Comparison of ENCODE assay signal across 2 cellular contexts in the genomic region with DNA sequence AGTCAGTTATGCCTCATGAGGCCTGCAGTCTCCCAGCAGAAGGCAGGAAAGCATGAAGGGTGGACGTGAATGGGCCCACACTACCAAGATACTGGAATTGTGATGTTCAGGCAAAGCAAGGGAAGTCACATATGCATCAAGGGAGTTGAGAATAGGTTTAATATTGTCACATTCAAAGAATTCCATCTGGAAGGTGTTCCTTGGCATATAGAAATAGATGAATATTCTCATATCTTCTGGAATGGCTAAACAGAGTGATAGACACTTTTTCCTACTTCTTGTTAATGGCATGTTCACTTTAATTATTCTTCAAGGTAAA.
TF ChIP-seq lines count a peak whose summit lies in the region.

No MANE protein-coding gene starts in this region.

TF ChIP-seq in GM23338, 12 proteins besides CTCF, POLR2A, EP300 and RAD21 (continues in another document):
- TF ChIP-seq ZNF331 (CRISPR knock-in tag; IDR thresholded peaks at IDR 0.05; ENCODE audit: low read depth) = no peak
- TF ChIP-seq CREB1 (CRISPR knock-in tag; IDR thresholded peaks at IDR 0.05; ENCODE audit: low read depth) = no peak
- no peak for TF ChIP-seq STAT1 (IDR thresholded peaks at IDR 0.05; ENCODE audit: unreplicated experiment)
- TF ChIP-seq POLR2AphosphoS5 (IDR thresholded peaks at IDR 0.05; ENCODE audit: low read depth) = no peak
- TF ChIP-seq, protein P1, sequence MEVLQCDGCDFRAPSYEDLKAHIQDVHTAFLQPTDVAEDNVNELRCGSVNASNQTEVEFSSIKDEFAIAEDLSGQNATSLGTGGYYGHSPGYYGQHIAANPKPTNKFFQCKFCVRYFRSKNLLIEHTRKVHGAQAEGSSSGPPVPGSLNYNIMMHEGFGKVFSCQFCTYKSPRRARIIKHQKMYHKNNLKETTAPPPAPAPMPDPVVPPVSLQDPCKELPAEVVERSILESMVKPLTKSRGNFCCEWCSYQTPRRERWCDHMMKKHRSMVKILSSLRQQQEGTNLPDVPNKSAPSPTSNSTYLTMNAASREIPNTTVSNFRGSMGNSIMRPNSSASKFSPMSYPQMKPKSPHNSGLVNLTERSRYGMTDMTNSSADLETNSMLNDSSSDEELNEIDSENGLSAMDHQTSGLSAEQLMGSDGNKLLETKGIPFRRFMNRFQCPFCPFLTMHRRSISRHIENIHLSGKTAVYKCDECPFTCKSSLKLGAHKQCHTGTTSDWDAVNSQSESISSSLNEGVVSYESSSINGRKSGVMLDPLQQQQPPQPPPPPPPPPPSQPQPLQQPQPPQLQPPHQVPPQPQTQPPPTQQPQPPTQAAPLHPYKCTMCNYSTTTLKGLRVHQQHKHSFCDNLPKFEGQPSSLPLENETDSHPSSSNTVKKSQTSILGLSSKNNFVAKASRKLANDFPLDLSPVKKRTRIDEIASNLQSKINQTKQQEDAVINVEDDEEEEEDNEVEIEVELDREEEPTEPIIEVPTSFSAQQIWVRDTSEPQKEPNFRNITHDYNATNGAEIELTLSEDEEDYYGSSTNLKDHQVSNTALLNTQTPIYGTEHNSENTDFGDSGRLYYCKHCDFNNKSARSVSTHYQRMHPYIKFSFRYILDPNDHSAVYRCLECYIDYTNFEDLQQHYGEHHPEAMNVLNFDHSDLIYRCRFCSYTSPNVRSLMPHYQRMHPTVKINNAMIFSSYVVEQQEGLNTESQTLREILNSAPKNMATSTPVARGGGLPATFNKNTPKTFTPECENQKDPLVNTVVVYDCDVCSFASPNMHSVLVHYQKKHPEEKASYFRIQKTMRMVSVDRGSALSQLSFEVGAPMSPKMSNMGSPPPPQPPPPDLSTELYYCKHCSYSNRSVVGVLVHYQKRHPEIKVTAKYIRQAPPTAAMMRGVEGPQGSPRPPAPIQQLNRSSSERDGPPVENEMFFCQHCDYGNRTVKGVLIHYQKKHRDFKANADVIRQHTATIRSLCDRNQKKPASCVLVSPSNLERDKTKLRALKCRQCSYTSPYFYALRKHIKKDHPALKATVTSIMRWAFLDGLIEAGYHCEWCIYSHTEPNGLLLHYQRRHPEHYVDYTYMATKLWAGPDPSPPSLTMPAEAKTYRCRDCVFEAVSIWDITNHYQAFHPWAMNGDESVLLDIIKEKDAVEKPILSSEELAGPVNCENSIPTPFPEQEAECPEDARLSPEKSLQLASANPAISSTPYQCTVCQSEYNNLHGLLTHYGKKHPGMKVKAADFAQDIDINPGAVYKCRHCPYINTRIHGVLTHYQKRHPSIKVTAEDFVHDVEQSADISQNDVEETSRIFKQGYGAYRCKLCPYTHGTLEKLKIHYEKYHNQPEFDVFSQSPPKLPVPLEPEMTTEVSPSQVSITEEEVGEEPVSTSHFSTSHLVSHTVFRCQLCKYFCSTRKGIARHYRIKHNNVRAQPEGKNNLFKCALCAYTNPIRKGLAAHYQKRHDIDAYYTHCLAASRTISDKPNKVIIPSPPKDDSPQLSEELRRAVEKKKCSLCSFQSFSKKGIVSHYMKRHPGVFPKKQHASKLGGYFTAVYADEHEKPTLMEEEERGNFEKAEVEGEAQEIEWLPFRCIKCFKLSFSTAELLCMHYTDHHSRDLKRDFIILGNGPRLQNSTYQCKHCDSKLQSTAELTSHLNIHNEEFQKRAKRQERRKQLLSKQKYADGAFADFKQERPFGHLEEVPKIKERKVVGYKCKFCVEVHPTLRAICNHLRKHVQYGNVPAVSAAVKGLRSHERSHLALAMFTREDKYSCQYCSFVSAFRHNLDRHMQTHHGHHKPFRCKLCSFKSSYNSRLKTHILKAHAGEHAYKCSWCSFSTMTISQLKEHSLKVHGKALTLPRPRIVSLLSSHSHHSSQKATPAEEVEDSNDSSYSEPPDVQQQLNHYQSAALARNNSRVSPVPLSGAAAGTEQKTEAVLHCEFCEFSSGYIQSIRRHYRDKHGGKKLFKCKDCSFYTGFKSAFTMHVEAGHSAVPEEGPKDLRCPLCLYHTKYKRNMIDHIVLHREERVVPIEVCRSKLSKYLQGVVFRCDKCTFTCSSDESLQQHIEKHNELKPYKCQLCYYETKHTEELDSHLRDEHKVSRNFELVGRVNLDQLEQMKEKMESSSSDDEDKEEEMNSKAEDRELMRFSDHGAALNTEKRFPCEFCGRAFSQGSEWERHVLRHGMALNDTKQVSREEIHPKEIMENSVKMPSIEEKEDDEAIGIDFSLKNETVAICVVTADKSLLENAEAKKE (CRISPR knock-in tag; IDR thresholded peaks at IDR 0.05) = no peak
- TF ChIP-seq ZNF114 (CRISPR knock-in tag; IDR thresholded peaks at IDR 0.05) = no peak
- TF ChIP-seq, protein P2, sequence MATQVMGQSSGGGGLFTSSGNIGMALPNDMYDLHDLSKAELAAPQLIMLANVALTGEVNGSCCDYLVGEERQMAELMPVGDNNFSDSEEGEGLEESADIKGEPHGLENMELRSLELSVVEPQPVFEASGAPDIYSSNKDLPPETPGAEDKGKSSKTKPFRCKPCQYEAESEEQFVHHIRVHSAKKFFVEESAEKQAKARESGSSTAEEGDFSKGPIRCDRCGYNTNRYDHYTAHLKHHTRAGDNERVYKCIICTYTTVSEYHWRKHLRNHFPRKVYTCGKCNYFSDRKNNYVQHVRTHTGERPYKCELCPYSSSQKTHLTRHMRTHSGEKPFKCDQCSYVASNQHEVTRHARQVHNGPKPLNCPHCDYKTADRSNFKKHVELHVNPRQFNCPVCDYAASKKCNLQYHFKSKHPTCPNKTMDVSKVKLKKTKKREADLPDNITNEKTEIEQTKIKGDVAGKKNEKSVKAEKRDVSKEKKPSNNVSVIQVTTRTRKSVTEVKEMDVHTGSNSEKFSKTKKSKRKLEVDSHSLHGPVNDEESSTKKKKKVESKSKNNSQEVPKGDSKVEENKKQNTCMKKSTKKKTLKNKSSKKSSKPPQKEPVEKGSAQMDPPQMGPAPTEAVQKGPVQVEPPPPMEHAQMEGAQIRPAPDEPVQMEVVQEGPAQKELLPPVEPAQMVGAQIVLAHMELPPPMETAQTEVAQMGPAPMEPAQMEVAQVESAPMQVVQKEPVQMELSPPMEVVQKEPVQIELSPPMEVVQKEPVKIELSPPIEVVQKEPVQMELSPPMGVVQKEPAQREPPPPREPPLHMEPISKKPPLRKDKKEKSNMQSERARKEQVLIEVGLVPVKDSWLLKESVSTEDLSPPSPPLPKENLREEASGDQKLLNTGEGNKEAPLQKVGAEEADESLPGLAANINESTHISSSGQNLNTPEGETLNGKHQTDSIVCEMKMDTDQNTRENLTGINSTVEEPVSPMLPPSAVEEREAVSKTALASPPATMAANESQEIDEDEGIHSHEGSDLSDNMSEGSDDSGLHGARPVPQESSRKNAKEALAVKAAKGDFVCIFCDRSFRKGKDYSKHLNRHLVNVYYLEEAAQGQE (IDR thresholded peaks at IDR 0.05; ENCODE audit: unreplicated experiment) = no peak
- no peak for TF ChIP-seq EZH2phosphoT487 (IDR thresholded peaks at IDR 0.05; ENCODE audit: unreplicated experiment)
- no peak for TF ChIP-seq JUNB (IDR thresholded peaks at IDR 0.05; ENCODE audit: unreplicated experiment)
- TF ChIP-seq, protein P3, sequence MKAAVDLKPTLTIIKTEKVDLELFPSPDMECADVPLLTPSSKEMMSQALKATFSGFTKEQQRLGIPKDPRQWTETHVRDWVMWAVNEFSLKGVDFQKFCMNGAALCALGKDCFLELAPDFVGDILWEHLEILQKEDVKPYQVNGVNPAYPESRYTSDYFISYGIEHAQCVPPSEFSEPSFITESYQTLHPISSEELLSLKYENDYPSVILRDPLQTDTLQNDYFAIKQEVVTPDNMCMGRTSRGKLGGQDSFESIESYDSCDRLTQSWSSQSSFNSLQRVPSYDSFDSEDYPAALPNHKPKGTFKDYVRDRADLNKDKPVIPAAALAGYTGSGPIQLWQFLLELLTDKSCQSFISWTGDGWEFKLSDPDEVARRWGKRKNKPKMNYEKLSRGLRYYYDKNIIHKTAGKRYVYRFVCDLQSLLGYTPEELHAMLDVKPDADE (IDR thresholded peaks at IDR 0.05) = no peak
- TF ChIP-seq NANOG (IDR thresholded peaks at IDR 0.05; ENCODE audit: borderline replicate concordance) = no peak

TF ChIP-seq in K562, 482 proteins besides CTCF, POLR2A, EP300 and RAD21 (continues in another document):
- TF ChIP-seq, protein P4, sequence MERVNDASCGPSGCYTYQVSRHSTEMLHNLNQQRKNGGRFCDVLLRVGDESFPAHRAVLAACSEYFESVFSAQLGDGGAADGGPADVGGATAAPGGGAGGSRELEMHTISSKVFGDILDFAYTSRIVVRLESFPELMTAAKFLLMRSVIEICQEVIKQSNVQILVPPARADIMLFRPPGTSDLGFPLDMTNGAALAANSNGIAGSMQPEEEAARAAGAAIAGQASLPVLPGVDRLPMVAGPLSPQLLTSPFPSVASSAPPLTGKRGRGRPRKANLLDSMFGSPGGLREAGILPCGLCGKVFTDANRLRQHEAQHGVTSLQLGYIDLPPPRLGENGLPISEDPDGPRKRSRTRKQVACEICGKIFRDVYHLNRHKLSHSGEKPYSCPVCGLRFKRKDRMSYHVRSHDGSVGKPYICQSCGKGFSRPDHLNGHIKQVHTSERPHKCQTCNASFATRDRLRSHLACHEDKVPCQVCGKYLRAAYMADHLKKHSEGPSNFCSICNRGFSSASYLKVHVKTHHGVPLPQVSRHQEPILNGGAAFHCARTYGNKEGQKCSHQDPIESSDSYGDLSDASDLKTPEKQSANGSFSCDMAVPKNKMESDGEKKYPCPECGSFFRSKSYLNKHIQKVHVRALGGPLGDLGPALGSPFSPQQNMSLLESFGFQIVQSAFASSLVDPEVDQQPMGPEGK (CRISPR knock-in tag; IDR thresholded peaks at IDR 0.05; ENCODE audit: borderline replicate concordance) = no peak
- TF ChIP-seq, protein P5, sequence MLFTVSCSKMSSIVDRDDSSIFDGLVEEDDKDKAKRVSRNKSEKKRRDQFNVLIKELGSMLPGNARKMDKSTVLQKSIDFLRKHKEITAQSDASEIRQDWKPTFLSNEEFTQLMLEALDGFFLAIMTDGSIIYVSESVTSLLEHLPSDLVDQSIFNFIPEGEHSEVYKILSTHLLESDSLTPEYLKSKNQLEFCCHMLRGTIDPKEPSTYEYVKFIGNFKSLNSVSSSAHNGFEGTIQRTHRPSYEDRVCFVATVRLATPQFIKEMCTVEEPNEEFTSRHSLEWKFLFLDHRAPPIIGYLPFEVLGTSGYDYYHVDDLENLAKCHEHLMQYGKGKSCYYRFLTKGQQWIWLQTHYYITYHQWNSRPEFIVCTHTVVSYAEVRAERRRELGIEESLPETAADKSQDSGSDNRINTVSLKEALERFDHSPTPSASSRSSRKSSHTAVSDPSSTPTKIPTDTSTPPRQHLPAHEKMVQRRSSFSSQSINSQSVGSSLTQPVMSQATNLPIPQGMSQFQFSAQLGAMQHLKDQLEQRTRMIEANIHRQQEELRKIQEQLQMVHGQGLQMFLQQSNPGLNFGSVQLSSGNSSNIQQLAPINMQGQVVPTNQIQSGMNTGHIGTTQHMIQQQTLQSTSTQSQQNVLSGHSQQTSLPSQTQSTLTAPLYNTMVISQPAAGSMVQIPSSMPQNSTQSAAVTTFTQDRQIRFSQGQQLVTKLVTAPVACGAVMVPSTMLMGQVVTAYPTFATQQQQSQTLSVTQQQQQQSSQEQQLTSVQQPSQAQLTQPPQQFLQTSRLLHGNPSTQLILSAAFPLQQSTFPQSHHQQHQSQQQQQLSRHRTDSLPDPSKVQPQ (CRISPR knock-in tag; IDR thresholded peaks at IDR 0.05; ENCODE audit: borderline replicate concordance) = no peak
- TF ChIP-seq NR4A1 (CRISPR knock-in tag; IDR thresholded peaks at IDR 0.05) (no peak), NR4A1 (tag; IDR thresholded peaks at IDR 0.05) (0 out of 2 replicates have a peak, but pooled peaks have one; percentile 0), L3MBTL2 (IDR thresholded peaks at IDR 0.05) (0 out of 2 replicates have a peak, but pooled peaks have one; percentile 1), NRF1 (conservative IDR thresholded peaks at IDR 0.05 in 1 of 2, IDR thresholded peaks at IDR 0.05 in 1 of 2) (no peak), TAF1 (IDR thresholded peaks at IDR 0.05; ENCODE audit: control insufficient read depth, extremely low read depth, insufficient read depth, low read length, severe bottlenecking) (no peak), EP400 (IDR thresholded peaks at IDR 0.05) (no peak), FOXJ3 (CRISPR knock-in tag; IDR thresholded peaks at IDR 0.05) (no peak), SETDB1 (IDR thresholded peaks at IDR 0.05; ENCODE audit: low read length) (no peak)
- TF ChIP-seq, protein P6, sequence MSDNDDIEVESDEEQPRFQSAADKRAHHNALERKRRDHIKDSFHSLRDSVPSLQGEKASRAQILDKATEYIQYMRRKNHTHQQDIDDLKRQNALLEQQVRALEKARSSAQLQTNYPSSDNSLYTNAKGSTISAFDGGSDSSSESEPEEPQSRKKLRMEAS (CRISPR knock-in tag; IDR thresholded peaks at IDR 0.05) = 0 out of 2 replicates have a peak, but pooled peaks have one; percentile 29
- TF ChIP-seq, protein P7, sequence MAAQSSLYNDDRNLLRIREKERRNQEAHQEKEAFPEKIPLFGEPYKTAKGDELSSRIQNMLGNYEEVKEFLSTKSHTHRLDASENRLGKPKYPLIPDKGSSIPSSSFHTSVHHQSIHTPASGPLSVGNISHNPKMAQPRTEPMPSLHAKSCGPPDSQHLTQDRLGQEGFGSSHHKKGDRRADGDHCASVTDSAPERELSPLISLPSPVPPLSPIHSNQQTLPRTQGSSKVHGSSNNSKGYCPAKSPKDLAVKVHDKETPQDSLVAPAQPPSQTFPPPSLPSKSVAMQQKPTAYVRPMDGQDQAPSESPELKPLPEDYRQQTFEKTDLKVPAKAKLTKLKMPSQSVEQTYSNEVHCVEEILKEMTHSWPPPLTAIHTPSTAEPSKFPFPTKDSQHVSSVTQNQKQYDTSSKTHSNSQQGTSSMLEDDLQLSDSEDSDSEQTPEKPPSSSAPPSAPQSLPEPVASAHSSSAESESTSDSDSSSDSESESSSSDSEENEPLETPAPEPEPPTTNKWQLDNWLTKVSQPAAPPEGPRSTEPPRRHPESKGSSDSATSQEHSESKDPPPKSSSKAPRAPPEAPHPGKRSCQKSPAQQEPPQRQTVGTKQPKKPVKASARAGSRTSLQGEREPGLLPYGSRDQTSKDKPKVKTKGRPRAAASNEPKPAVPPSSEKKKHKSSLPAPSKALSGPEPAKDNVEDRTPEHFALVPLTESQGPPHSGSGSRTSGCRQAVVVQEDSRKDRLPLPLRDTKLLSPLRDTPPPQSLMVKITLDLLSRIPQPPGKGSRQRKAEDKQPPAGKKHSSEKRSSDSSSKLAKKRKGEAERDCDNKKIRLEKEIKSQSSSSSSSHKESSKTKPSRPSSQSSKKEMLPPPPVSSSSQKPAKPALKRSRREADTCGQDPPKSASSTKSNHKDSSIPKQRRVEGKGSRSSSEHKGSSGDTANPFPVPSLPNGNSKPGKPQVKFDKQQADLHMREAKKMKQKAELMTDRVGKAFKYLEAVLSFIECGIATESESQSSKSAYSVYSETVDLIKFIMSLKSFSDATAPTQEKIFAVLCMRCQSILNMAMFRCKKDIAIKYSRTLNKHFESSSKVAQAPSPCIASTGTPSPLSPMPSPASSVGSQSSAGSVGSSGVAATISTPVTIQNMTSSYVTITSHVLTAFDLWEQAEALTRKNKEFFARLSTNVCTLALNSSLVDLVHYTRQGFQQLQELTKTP (IDR thresholded peaks at IDR 0.05; ENCODE audit: low read depth in 1 of 2, partially characterized antibody in 2 of 2) = no peak
- TF ChIP-seq, protein P8, sequence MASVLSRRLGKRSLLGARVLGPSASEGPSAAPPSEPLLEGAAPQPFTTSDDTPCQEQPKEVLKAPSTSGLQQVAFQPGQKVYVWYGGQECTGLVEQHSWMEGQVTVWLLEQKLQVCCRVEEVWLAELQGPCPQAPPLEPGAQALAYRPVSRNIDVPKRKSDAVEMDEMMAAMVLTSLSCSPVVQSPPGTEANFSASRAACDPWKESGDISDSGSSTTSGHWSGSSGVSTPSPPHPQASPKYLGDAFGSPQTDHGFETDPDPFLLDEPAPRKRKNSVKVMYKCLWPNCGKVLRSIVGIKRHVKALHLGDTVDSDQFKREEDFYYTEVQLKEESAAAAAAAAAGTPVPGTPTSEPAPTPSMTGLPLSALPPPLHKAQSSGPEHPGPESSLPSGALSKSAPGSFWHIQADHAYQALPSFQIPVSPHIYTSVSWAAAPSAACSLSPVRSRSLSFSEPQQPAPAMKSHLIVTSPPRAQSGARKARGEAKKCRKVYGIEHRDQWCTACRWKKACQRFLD (CRISPR knock-in tag; IDR thresholded peaks at IDR 0.05) = no peak
